Comparison of ENCODE assay signal across 19 cellular contexts in the genomic region with DNA sequence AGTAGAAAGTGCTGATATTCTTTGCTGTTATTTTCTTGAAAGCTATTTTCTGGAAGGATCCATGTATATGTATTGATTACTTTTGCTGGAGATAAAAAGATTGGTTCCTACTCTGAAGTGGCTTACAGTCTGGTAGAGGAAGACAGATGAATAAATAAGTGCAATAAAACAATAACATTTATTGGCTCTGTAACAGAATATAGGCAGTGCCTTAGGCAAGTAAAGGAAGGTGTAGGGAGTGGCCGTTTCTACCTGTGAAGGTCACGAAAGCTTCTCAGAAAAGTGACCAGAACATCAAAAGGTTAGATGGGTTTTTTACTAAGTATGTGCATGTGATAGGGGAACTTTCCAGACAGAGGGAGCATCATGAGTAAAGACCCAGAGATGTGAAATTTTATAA. TPM values are rescaled to one million over a fixed set of nuclear protein-coding genes. Genes with fewer than 3 reads are reported as not detected.
DNase-seq lines count a peak whose midpoint lies in the region; ATAC-seq and TF ChIP-seq lines count a peak whose summit lies in the region.
"Had no signal": no experiment of that assay in that cellular context is flagged by ENCODE, and none has a peak within 500 bp of the region (broad histone marks: within the 10 kb centered on the region; RNA-seq: fewer than 3 reads in every experiment).

No MANE protein-coding gene starts in this region.

- no peak for ATAC-seq in activated T-cell treated with anti-CD3 and anti-CD28 coated beads, Interleukin-2, amount 50 U/mL, for 72 hours (replicated peaks in 1 of 2)
- peak; percentile 97 for ATAC-seq in mucosa of descending colon
- ATAC-seq: CD8-positive, alpha-beta T cell; HCT116; HepG2 had no signal

- no peak for DNase-seq in activated T-cell treated with anti-CD3 and anti-CD28 coated beads, Interleukin-2, amount 50 U/mL, for 72 hours
- DNase-seq in activated T-cell treated with anti-CD3 and anti-CD28 coated beads, Interleukin-2, amount 50 U/mL, for 48 hours = no peak
- DNase-seq in Peyer's patch (no peak), mucosa of descending colon (peak in 1 of 3 donors; percentile 19), HUDEP-2 (lab: John Stamatoyannopoulos, UW; ENCODE audit: unreplicated experiment in 76 of 76) (no peak), NCI-H2081 treated with DMSO at 0.1 percent for 48 hours (lab: John Stamatoyannopoulos, UW) (no peak)
- no peak for DNase-seq in central memory CD4-positive, alpha-beta T cell
- DNase-seq: 8988T; Calu3; CD8-positive, alpha-beta T cell; DMS79 treated with DMSO at 0.1 percent for 48 hours; GF-D8; GOT3; H7; HFFc6 had no signal

- peaks cover 63% of the 10 kb centered on the region for H3K4me1 Mint-ChIP-seq in activated T-cell treated with anti-CD3 and anti-CD28 coated beads, Interleukin-2, amount 50 U/mL, for 72 hours (ENCODE audit: low read depth)
- H3K4me1 Mint-ChIP-seq: CD14-positive monocyte had no signal

- no peak for TF ChIP-seq POLR2A in Peyer's patch (IDR thresholded peaks at IDR 0.05)

- H3K27me3 Mint-ChIP-seq in activated T-cell treated with anti-CD3 and anti-CD28 coated beads, Interleukin-2, amount 50 U/mL, for 72 hours (ENCODE audit: low read depth) = no peaks in the 10 kb centered on the region

- no peaks in the 10 kb centered on the region for H3K9me3 Mint-ChIP-seq in activated T-cell treated with anti-CD3 and anti-CD28 coated beads, Interleukin-2, amount 50 U/mL, for 72 hours
- H3K9me3 Mint-ChIP-seq: HFFc6 had no signal

- no peak overlapping the region for H3K4me3 ChIP-seq in Peyer's patch
- H3K4me3 ChIP-seq in mucosa of descending colon = no peak overlapping the region
- H3K4me3 ChIP-seq: BLaER1 had no signal

- peak overlapping the region in 1 of 2 donors; percentile 20 for H3K4me3 Mint-ChIP-seq in activated T-cell treated with anti-CD3 and anti-CD28 coated beads, Interleukin-2, amount 50 U/mL, for 72 hours
- H3K4me3 Mint-ChIP-seq: CD14-positive monocyte; CD8-positive, alpha-beta T cell; HFFc6 had no signal

- intact Hi-C loops in mucosa of descending colon (cut with DNase I, micrococcal nuclease) = no loop called here

- H3K4me1 ChIP-seq in Peyer's patch (peaks cover 0 to 4% (median 0%) of the 10 kb centered on the region in 4 donors), mucosa of descending colon (ENCODE audit: low read depth) (peaks cover 5% of the 10 kb centered on the region)

- no peaks in the 10 kb centered on the region for H3K9me3 ChIP-seq in Peyer's patch
- H3K9me3 ChIP-seq in mucosa of descending colon = no peaks in the 10 kb centered on the region

- H3K36me3 ChIP-seq in Peyer's patch = no peaks in the 10 kb centered on the region
- H3K36me3 ChIP-seq in mucosa of descending colon (ENCODE audit: low read depth) = no peaks in the 10 kb centered on the region

- peak overlapping the region in 3 of 4 donors; percentile 38 to 51 (median 50) for H3K27ac ChIP-seq in Peyer's patch
- H3K27ac ChIP-seq: BLaER1 had no signal

- H3K36me3 Mint-ChIP-seq in activated T-cell treated with anti-CD3 and anti-CD28 coated beads, Interleukin-2, amount 50 U/mL, for 72 hours (ENCODE audit: insufficient read depth in 2 of 2) = peaks cover 9 to 23% of the 10 kb centered on the region in 2 donors

- H3K27ac Mint-ChIP-seq in activated T-cell treated with anti-CD3 and anti-CD28 coated beads, Interleukin-2, amount 50 U/mL, for 72 hours = peak overlapping the region; percentile 82
- H3K27ac Mint-ChIP-seq: CD14-positive monocyte, HFFc6 had no signal

- TF ChIP-seq CTCF in Peyer's patch (IDR thresholded peaks at IDR 0.05) (no peak), mucosa of descending colon (IDR thresholded peaks at IDR 0.05) (no peak)

- H3K27me3 ChIP-seq in Peyer's patch = no peaks in the 10 kb centered on the region
- H3K27me3 ChIP-seq: BLaER1 had no signal

RNA-seq across cellular contexts. Expression of a gene that starts 43.1 kb away (rescaled TPM):
- 10 to 100 TPM; 30.7 to 31.5 TPM for total RNA-seq in activated T-cell treated with anti-CD3 and anti-CD28 coated beads, Interleukin-2, amount 50 U/mL, for 72 hours
- total RNA-seq in Peyer's patch = 10 to 100 TPM; 23.9 to 90.9 (median 64.4) TPM
- 10 to 100 TPM; 24.9 to 36.3 (median 35.5) TPM for total RNA-seq in mucosa of descending colon
